Comparison of ENCODE assay signal across 19 cellular contexts in the genomic region with DNA sequence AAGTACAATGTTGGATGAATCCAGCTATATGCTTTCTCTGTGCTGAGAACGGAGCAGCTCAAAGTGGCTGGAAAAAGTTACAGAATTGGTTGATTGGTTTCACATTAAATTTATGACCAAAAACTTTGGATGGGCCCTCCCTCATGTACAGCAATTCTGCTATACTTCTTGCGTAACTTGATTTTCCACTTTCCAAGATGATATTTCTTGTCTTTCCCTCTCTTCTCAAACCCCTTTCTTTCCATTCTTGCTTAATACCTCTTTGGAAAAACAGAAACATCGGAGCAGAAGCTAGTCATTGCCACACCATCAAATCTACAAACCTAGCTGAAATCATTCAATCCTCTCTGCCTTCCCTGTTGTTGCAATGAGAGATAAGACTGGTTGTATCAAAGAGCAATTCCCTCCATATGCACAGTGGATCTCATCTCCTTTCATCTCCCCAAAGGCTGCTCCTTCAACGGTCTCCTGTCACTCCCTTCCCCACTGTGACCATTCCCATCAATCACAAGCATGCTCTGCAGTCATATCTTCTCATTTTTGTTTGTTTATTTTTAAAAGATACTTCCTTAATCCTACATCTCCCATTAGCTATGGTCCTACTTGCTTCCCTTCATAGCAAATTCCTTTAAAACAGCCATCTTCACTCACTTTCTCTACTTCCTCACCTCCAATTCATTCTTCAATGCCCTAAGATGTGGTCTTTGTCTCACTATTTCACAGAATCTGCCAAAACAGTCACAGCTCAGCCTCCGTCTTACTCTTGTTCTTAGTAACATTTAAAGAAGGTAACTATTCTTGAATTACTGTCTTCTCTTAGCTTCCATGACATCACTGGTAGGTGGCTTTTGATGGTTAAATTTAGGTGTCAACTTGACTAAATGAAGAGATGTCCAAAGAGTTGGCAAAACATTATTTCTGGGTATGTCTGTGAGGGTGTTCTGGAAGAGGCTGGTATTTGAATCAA.
DNase-seq lines count a peak whose midpoint lies in the region; ATAC-seq, FAIRE-seq and TF ChIP-seq lines count a peak whose summit lies in the region.
"Had no signal": no experiment of that assay in that cellular context is flagged by ENCODE, and none has a peak within 500 bp of the region (broad histone marks: within the 10 kb centered on the region; RNA-seq: fewer than 3 reads in every experiment).

No MANE protein-coding gene starts in this region.

- ATAC-seq in activated CD8-positive, alpha-beta T cell treated with anti-CD3 and anti-CD28 coated beads for 36 hours = no peak
- ATAC-seq in activated CD8-positive, alpha-beta T cell treated with anti-CD3 and anti-CD28 coated beads, Interleukin-2, amount 10 ng/mL, durations not matched to agents 7 days and 5 days = no peak
- peak; percentile 83 for ATAC-seq in activated T-helper 17 cell treated with anti-CD3 and anti-CD28 coated beads, Interleukin-2, amount 50 U/mL, for 72 hours (replicated peaks)
- no peak for ATAC-seq in HG03280 (IDR thresholded peaks at IDR 0.05; ENCODE audit: unreplicated experiment)
- ATAC-seq: A549, HCT116 had no signal

- no peak overlapping the region for H3K9ac ChIP-seq in H1 (replicated peaks in 1 of 4; ENCODE audit: extremely low read depth in 1 of 4, low read depth in 3 of 4, low read length in 3 of 4)

- TF ChIP-seq CTCF in activated CD8-positive, alpha-beta T cell treated with anti-CD3 and anti-CD28 coated beads for 36 hours (IDR thresholded peaks at IDR 0.05) = no peak
- TF ChIP-seq CTCF in H1 (IDR thresholded peaks at IDR 0.05; ENCODE audit: control extremely low read depth in 1 of 3, insufficient read depth in 1 of 3, low read depth in 1 of 3, low read length in 3 of 3) = no peak

- no peaks in the 10 kb centered on the region for H3K79me1 ChIP-seq in H1 (ENCODE audit: low read depth, low read length)

- H3K9me3 ChIP-seq in H1 (ENCODE audit: insufficient read depth in 2 of 2, low read depth in 1 of 2, low read length in 1 of 2) = no peaks in the 10 kb centered on the region
- H3K9me3 ChIP-seq: A549, BE2C had no signal

- H4K5ac ChIP-seq in H1 (ENCODE audit: insufficient read length, low read depth, low read length) = no peak overlapping the region

- H3K4me1 ChIP-seq in H1 (replicated peaks in 1 of 4; ENCODE audit: control insufficient read depth in 3 of 4, insufficient read depth in 4 of 4, low read length in 3 of 4) = no peaks in the 10 kb centered on the region
- H3K4me1 ChIP-seq: BE2C had no signal

- no peak overlapping the region for H2BK20ac ChIP-seq in H1 (ENCODE audit: low read length)

- no peak overlapping the region for H3K56ac ChIP-seq in H1 (replicated peaks; ENCODE audit: insufficient read length, low read depth, low read length)

- no peak overlapping the region for H3K27ac Mint-ChIP-seq in activated CD8-positive, alpha-beta T cell treated with anti-CD3 and anti-CD28 coated beads for 36 hours
- H3K27ac Mint-ChIP-seq in activated CD8-positive, alpha-beta T cell treated with anti-CD3 and anti-CD28 coated beads, Interleukin-2, amount 10 ng/mL, durations not matched to agents 7 days and 5 days = no peak overlapping the region
- H3K27ac Mint-ChIP-seq in activated T-helper 17 cell treated with anti-CD3 and anti-CD28 coated beads, Interleukin-2, amount 50 U/mL, for 72 hours = no peak overlapping the region
- H3K27ac Mint-ChIP-seq: CD4-positive, alpha-beta memory T cell; IgD-negative memory B cell had no signal

- H2BK5ac ChIP-seq in H1 (ENCODE audit: low read depth, low read length) = no peak overlapping the region

- no peak overlapping the region for H4K91ac ChIP-seq in H1 (replicated peaks; ENCODE audit: insufficient read length, low read length)

- H3K14ac ChIP-seq in H1 (ENCODE audit: insufficient read length) = no peak overlapping the region

- no peak overlapping the region for H2AFZ ChIP-seq in H1 (ENCODE audit: low read length)

- DNase-seq in activated CD8-positive, alpha-beta T cell treated with anti-CD3 and anti-CD28 coated beads for 36 hours = peak; percentile 2
- no peak for DNase-seq in activated CD8-positive, alpha-beta T cell treated with anti-CD3 and anti-CD28 coated beads, Interleukin-2, amount 10 ng/mL, durations not matched to agents 7 days and 5 days
- DNase-seq in stimulated activated CD4-positive, alpha-beta T cell treated with anti-CD3 and anti-CD28 coated beads, Interleukin-15, amount 100 ng/mL, for 24 hours = peak; percentile 6
- DNase-seq in stimulated activated CD4-positive, alpha-beta T cell treated with anti-CD3 and anti-CD28 coated beads, Interleukin-4, amount 100 ng/mL, for 24 hours = no peak
- no peak for DNase-seq in H1 (ENCODE audit: low read depth in 1 of 2, low spot score in 2 of 2)
- DNase-seq: BE2C; CD4-positive, alpha-beta memory T cell; DMS79 treated with DMSO at 0.1 percent for 48 hours; EL had no signal

- H2AK5ac ChIP-seq in H1 (ENCODE audit: low read depth, low read length) = no peak overlapping the region

- 86% methylated on average over 5 of the region's 5 CpGs; no CpG with 5 or more reads in 1 of the 2 experiments for WGBS in H1 (ENCODE audit: extremely low coverage in 1 of 2, insufficient coverage in 1 of 2, insufficient read length in 1 of 2, insufficient replicate concordance in 2 of 2, low coverage in 1 of 2, low lambda C conversion rate in 2 of 2, missing lambda C conversion rate in 1 of 2), 2 experiments

- H3K4me3 Mint-ChIP-seq in activated CD8-positive, alpha-beta T cell treated with anti-CD3 and anti-CD28 coated beads for 36 hours = no peak overlapping the region
- H3K4me3 Mint-ChIP-seq in activated CD8-positive, alpha-beta T cell treated with anti-CD3 and anti-CD28 coated beads, Interleukin-2, amount 10 ng/mL, durations not matched to agents 7 days and 5 days = no peak overlapping the region
- no peak overlapping the region for H3K4me3 Mint-ChIP-seq in activated T-helper 17 cell treated with anti-CD3 and anti-CD28 coated beads, Interleukin-2, amount 50 U/mL, for 72 hours
- H3K4me3 Mint-ChIP-seq: CD4-positive, alpha-beta memory T cell; IgD-negative memory B cell had no signal

- H2BK120ac ChIP-seq in H1 (replicated peaks; ENCODE audit: low read depth, low read length) = no peak overlapping the region

- TF ChIP-seq EP300 in H1 (IDR thresholded peaks at IDR 0.05; ENCODE audit: borderline replicate concordance in 1 of 2, low read depth in 2 of 2, low read length in 2 of 2) = no peak

- H3K23me2 ChIP-seq in H1 (ENCODE audit: low read depth, low read length) = no peaks in the 10 kb centered on the region; the same call in 1 of the 2 replicates

- H3K27me3 ChIP-seq in H1 (replicated peaks in 1 of 4; ENCODE audit: control insufficient read depth in 3 of 4, extremely low read depth in 1 of 4, insufficient read depth in 3 of 4, low read length in 3 of 4) = no peaks in the 10 kb centered on the region
- H3K27me3 ChIP-seq: BE2C had no signal

- CTCF ChIA-PET in activated CD8-positive, alpha-beta T cell treated with anti-CD3 and anti-CD28 coated beads for 36 hours (lab: Charles Lee) = no interaction called here
- CTCF ChIA-PET in activated CD8-positive, alpha-beta T cell treated with anti-CD3 and anti-CD28 coated beads, Interleukin-2, amount 10 ng/mL, durations not matched to agents 7 days and 5 days (lab: Charles Lee) = no interaction called here
- CTCF ChIA-PET in H1 (lab: Charles Lee; ENCODE audit: partially characterized antibody) = no interaction called here

- H3K36me3 ChIP-seq in H1 (ENCODE audit: control insufficient read depth in 2 of 4, insufficient read depth in 4 of 4, low read length in 3 of 4) = no peaks in the 10 kb centered on the region
- H3K36me3 ChIP-seq: BE2C had no signal

- TF ChIP-seq RAD21 in H1 (IDR thresholded peaks at IDR 0.05 in 1 of 2, conservative IDR thresholded peaks at IDR 0.05 in 1 of 2; ENCODE audit: low read depth in 2 of 2, low read length in 2 of 2) = no peak

- H3K4me3 ChIP-seq in H1 (ENCODE audit: extremely low read depth in 1 of 4, insufficient read depth in 2 of 4, low read depth in 3 of 4, low read length in 4 of 4) = no peak overlapping the region
- H3K4me3 ChIP-seq: A549 had no signal

- no peak overlapping the region for H3K4ac ChIP-seq in H1 (replicated peaks; ENCODE audit: insufficient read length, low read depth, low read length)

- no peaks in the 10 kb centered on the region for H3K27me3 Mint-ChIP-seq in activated CD8-positive, alpha-beta T cell treated with anti-CD3 and anti-CD28 coated beads for 36 hours
- H3K27me3 Mint-ChIP-seq in activated CD8-positive, alpha-beta T cell treated with anti-CD3 and anti-CD28 coated beads, Interleukin-2, amount 10 ng/mL, durations not matched to agents 7 days and 5 days (ENCODE audit: low read depth) = no peaks in the 10 kb centered on the region
- no peaks in the 10 kb centered on the region for H3K27me3 Mint-ChIP-seq in activated T-helper 17 cell treated with anti-CD3 and anti-CD28 coated beads, Interleukin-2, amount 50 U/mL, for 72 hours
- H3K27me3 Mint-ChIP-seq: IgD-negative memory B cell had no signal

- no peak for FAIRE-seq in H1 (lab: Jason Lieb, UNC)
- FAIRE-seq: A549, G401.6, GM12892, GM19239, H54 had no signal

- POLR2A ChIA-PET in activated CD8-positive, alpha-beta T cell treated with anti-CD3 and anti-CD28 coated beads for 36 hours (lab: Charles Lee) = no interaction called here
- POLR2A ChIA-PET in activated CD8-positive, alpha-beta T cell treated with anti-CD3 and anti-CD28 coated beads, Interleukin-2, amount 10 ng/mL, durations not matched to agents 7 days and 5 days (lab: Charles Lee) = no interaction called here
- POLR2A ChIA-PET in H1 (lab: Charles Lee; ENCODE audit: partially characterized antibody) = no interaction called here

- H2BK15ac ChIP-seq in H1 (ENCODE audit: low read length) = no peak overlapping the region

- H3K4me2 ChIP-seq in H1 (ENCODE audit: insufficient read depth in 1 of 2, low read depth in 2 of 2, low read length in 2 of 2) = no peak overlapping the region
- H3K4me2 ChIP-seq: A549 had no signal

- no peaks in the 10 kb centered on the region for H3K9me3 Mint-ChIP-seq in activated CD8-positive, alpha-beta T cell treated with anti-CD3 and anti-CD28 coated beads for 36 hours
- no peaks in the 10 kb centered on the region for H3K9me3 Mint-ChIP-seq in activated CD8-positive, alpha-beta T cell treated with anti-CD3 and anti-CD28 coated beads, Interleukin-2, amount 10 ng/mL, durations not matched to agents 7 days and 5 days (ENCODE audit: insufficient read depth)
- no peaks in the 10 kb centered on the region for H3K9me3 Mint-ChIP-seq in activated T-helper 17 cell treated with anti-CD3 and anti-CD28 coated beads, Interleukin-2, amount 50 U/mL, for 72 hours
- H3K9me3 Mint-ChIP-seq: IgD-negative memory B cell had no signal

- no peak overlapping the region for H3K18ac ChIP-seq in H1 (ENCODE audit: extremely low read depth, low read length)

- H3K27ac ChIP-seq in H1 (ENCODE audit: low read depth, low read length) = no peak overlapping the region
- H3K27ac ChIP-seq: A549, C4-2B had no signal

- TF ChIP-seq POLR2A in H1 (IDR thresholded peaks at IDR 0.05; ENCODE audit: control extremely low read depth in 1 of 2, low read depth in 2 of 2, low read length in 2 of 2) = no peak

- H3K79me2 ChIP-seq in H1 (ENCODE audit: control insufficient read depth in 1 of 2, insufficient read depth in 2 of 2, low read length in 2 of 2) = no peaks in the 10 kb centered on the region

- intact Hi-C loops in activated CD8-positive, alpha-beta T cell treated with anti-CD3 and anti-CD28 coated beads for 36 hours (cut with micrococcal nuclease) = no loop called here

- H3K23ac ChIP-seq in H1 (ENCODE audit: insufficient read length) = no peak overlapping the region

- H3K4me1 Mint-ChIP-seq in activated CD8-positive, alpha-beta T cell treated with anti-CD3 and anti-CD28 coated beads for 36 hours (ENCODE audit: low read depth) = no peaks in the 10 kb centered on the region
- H3K4me1 Mint-ChIP-seq in activated CD8-positive, alpha-beta T cell treated with anti-CD3 and anti-CD28 coated beads, Interleukin-2, amount 10 ng/mL, durations not matched to agents 7 days and 5 days (ENCODE audit: low read depth) = no peaks in the 10 kb centered on the region
- no peaks in the 10 kb centered on the region for H3K4me1 Mint-ChIP-seq in activated T-helper 17 cell treated with anti-CD3 and anti-CD28 coated beads, Interleukin-2, amount 50 U/mL, for 72 hours
- H3K4me1 Mint-ChIP-seq: CD4-positive, alpha-beta memory T cell; IgD-negative memory B cell had no signal

- H4K20me1 ChIP-seq in H1 (replicated peaks in 1 of 2; ENCODE audit: control insufficient read depth in 1 of 2, insufficient read depth in 2 of 2, low read length in 2 of 2) = no peaks in the 10 kb centered on the region

- H4K8ac ChIP-seq in H1 (ENCODE audit: extremely low read depth, insufficient read depth, low read length) = no peak overlapping the region

- no peak overlapping the region for H2BK12ac ChIP-seq in H1 (ENCODE audit: low read depth, low read length)

- H3K36me3 Mint-ChIP-seq in activated CD8-positive, alpha-beta T cell treated with anti-CD3 and anti-CD28 coated beads for 36 hours (ENCODE audit: low read depth) = no peaks in the 10 kb centered on the region
- no peaks in the 10 kb centered on the region for H3K36me3 Mint-ChIP-seq in activated CD8-positive, alpha-beta T cell treated with anti-CD3 and anti-CD28 coated beads, Interleukin-2, amount 10 ng/mL, durations not matched to agents 7 days and 5 days (ENCODE audit: low read depth)
- H3K36me3 Mint-ChIP-seq in activated T-helper 17 cell treated with anti-CD3 and anti-CD28 coated beads, Interleukin-2, amount 50 U/mL, for 72 hours (ENCODE audit: low read depth) = no peaks in the 10 kb centered on the region
- H3K36me3 Mint-ChIP-seq: CD4-positive, alpha-beta memory T cell; IgD-negative memory B cell had no signal

Comparison
In these comparisons a context has a peak if more than half of its experiments do, and no peak if none do; other contexts are left out.
1. DNase-seq: peak in activated CD8-positive, alpha-beta T cell treated with anti-CD3 and anti-CD28 coated beads for 36 hours (single experiment) and stimulated activated CD4-positive, alpha-beta T cell treated with anti-CD3 and anti-CD28 coated beads, Interleukin-15, amount 100 ng/mL, for 24 hours (single experiment); none in activated CD8-positive, alpha-beta T cell treated with anti-CD3 and anti-CD28 coated beads, Interleukin-2, amount 10 ng/mL, durations not matched to agents 7 days and 5 days (single experiment), stimulated activated CD4-positive, alpha-beta T cell treated with anti-CD3 and anti-CD28 coated beads, Interleukin-4, amount 100 ng/mL, for 24 hours (single experiment) and H1 (0 of 2).